ENCODE assay signal across 18 cellular contexts in genomic region chr22:20204281-20204680, GRCh38. TPM values are rescaled to one million over a fixed set of nuclear protein-coding genes. Genes with fewer than 3 reads are reported as not detected.
DNase-seq lines count a peak whose midpoint lies in the region; ATAC-seq, FAIRE-seq and TF ChIP-seq lines count a peak whose summit lies in the region.
"Had no signal": no experiment of that assay in that cellular context is flagged by ENCODE, and none has a peak within 500 bp of the region (broad histone marks: within the 10 kb centered on the region; RNA-seq: fewer than 3 reads in every experiment).

No MANE protein-coding gene starts in this region.

- FAIRE-seq in HepG2 (lab: Jason Lieb, UNC) = no peak
- FAIRE-seq: RCC 7860 had no signal

- POLR2A ChIA-PET in RWPE1 (lab: Yijun Ruan, JAX; ENCODE audit: low non-redundant PET) = interaction anchor here (0.6 kb wide), 1 partner anchor 184 kb away, joined by 3 read pairs; no protein-coding TSS in a partner anchor
- POLR2A ChIA-PET in HepG2 (lab: Yijun Ruan, JAX) = no interaction called here

- CTCF ChIA-PET in RWPE1 (lab: Yijun Ruan, JAX) (no interaction called here), HepG2 (lab: Yijun Ruan, JAX; ENCODE audit: low intra/inter-chr PET ratio, low total read pairs) (no interaction called here)

- H3K27ac ChIP-seq in RWPE1 (peak overlapping the region; percentile 79), HepG2 (ENCODE audit: extremely low read length, insufficient read depth, low read length) (no peak overlapping the region), spleen (peak overlapping the region; percentile 79 to 90 (median 87))
- H3K27ac ChIP-seq: brain microvascular endothelial cell, HL-60 had no signal

- H2AFZ ChIP-seq in HepG2 (ENCODE audit: low read length) = no peak overlapping the region

- H3K4me3 ChIP-seq in HepG2 (replicated peaks in 1 of 3; ENCODE audit: insufficient read depth in 1 of 3, low read depth in 2 of 3, low read length in 3 of 3) (peak overlapping the region in 1 of 3 experiments; percentile 29; a peak in 1 of 6 replicates), spleen (peak overlapping the region in 2 of 8 donors; percentile 33 to 81)

- no peak for TF ChIP-seq EP300 in HepG2 (IDR thresholded peaks at IDR 0.05; ENCODE audit: low read depth in 2 of 2, low read length in 2 of 2)
- no peak for TF ChIP-seq EP300 in HepG2 (CRISPR knock-in tag; IDR thresholded peaks at IDR 0.05; ENCODE audit: borderline replicate concordance)

- WGBS in HepG2 (ENCODE audit: low lambda C conversion rate) = 11% methylated on average over 4 of the region's 8 CpGs
- WGBS in spleen, 5 donors = 52 to 82% (median 71%) methylated on average over 4 to 8 of the region's 8 CpGs

- no peaks in the 10 kb centered on the region for H4K20me1 ChIP-seq in HepG2 (ENCODE audit: insufficient read depth, low read length)

- H3K9ac ChIP-seq in HepG2 (ENCODE audit: insufficient read depth, low read depth, low read length) = no peak overlapping the region

- in situ Hi-C loops in HepG2 (cut with HindIII; ENCODE audit: extremely low pct_ligation_motif_present, low pct_unique_long_range_greater_than_20kb) = no loop called here

- BruUV-seq in HepG2 (replicated peaks; lab: Mats Ljungman, UMichigan) = no TSS peak

- H3K79me2 ChIP-seq in HepG2 (ENCODE audit: insufficient read depth, low read length) = no peaks in the 10 kb centered on the region

- TF ChIP-seq CTCF in RWPE1 (conservative IDR thresholded peaks at IDR 0.05; ENCODE audit: low read depth) (no peak), HepG2 (CRISPR knock-in tag; IDR thresholded peaks at IDR 0.05) (no peak), spleen (IDR thresholded peaks at IDR 0.05 in 8 of 11, conservative IDR thresholded peaks at IDR 0.05 in 3 of 11) (no peak)

- H3K4me1 ChIP-seq in HepG2 (ENCODE audit: insufficient read depth, low read length) (peaks cover 19% of the 10 kb centered on the region), spleen (peaks cover 36 to 78% (median 62%) of the 10 kb centered on the region in 6 donors)

- no peaks in the 10 kb centered on the region for H3K36me3 ChIP-seq in HepG2 (replicated peaks in 1 of 2; ENCODE audit: control insufficient read depth in 1 of 2, insufficient read depth in 2 of 2, low read length in 2 of 2)
- no peaks in the 10 kb centered on the region for H3K36me3 ChIP-seq in spleen
- H3K36me3 ChIP-seq: brain microvascular endothelial cell had no signal

- intact Hi-C loops in HepG2 (cut with micrococcal nuclease; ENCODE audit: unreplicated experiment) (no loop called here), spleen (cut with DNase I; ENCODE audit: low total_unique reads) (no loop called here)

- H3K27me3 ChIP-seq in HepG2 (ENCODE audit: control insufficient read depth in 1 of 2, insufficient read depth in 2 of 2, low read length in 2 of 2) (peaks cover 10 to 90% of the 10 kb centered on the region in 2 experiments; a peak in 4 of 5 replicates), spleen (replicated peaks in 1 of 7) (no peaks in the 10 kb centered on the region)

- no peak for ATAC-seq in HepG2
- no peak for ATAC-seq in HG02571 (IDR thresholded peaks at IDR 0.05; ENCODE audit: unreplicated experiment)
- ATAC-seq: T-cell had no signal

- H3K9me3 ChIP-seq in HepG2 (ENCODE audit: low read length) (no peaks in the 10 kb centered on the region), spleen (no peaks in the 10 kb centered on the region)

- TF ChIP-seq POLR2A in HepG2 (IDR thresholded peaks at IDR 0.05; ENCODE audit: insufficient read depth in 1 of 2, low read depth in 2 of 2, low read length in 2 of 2) (no peak), spleen (IDR thresholded peaks at IDR 0.05) (no peak)

- DNase-seq in NCI-H82 (lab: John Stamatoyannopoulos, UW) (peak; percentile 66), NCI-H82 treated with DMSO at 0.1 percent for 48 hours (lab: John Stamatoyannopoulos, UW; ENCODE audit: unreplicated experiment) (no peak), RWPE1 (ENCODE audit: low spot score) (no peak), HepG2 (ENCODE audit: low spot score) (no peak), spleen (no peak), NCI-H345 treated with DMSO at 0.1 percent for 48 hours (lab: John Stamatoyannopoulos, UW; ENCODE audit: unreplicated experiment) (no peak)
- no peak for DNase-seq in effector CD8-positive, alpha-beta T cell (lab: John Stamatoyannopoulos, UW)
- DNase-seq: activated B cell treated with CpG ODN at 0.5 μM for 24 hours; activated CD8-positive, alpha-beta memory T cell treated with anti-CD3 and anti-CD28 coated beads, Interleukin-2, amount 50 U/mL, for 48 hours; activated naive CD4-positive, alpha-beta T cell treated with anti-CD3 and anti-CD28 coated beads, Interleukin-2, amount 10 ng/mL, durations not matched to agents 7 days and 5 days; brain microvascular endothelial cell; NCI-H1694; NCI-H510A; T-cell had no signal

- no peak for TF ChIP-seq RAD21 in HepG2 (CRISPR knock-in tag; IDR thresholded peaks at IDR 0.05)

- peak overlapping the region; percentile 50 for H3K4me2 ChIP-seq in HepG2 (ENCODE audit: low read depth, low read length)

TF ChIP-seq in HepG2, 621 proteins besides CTCF, POLR2A, EP300 and RAD21 (continues in another document):
- no peak for TF ChIP-seq MLX (CRISPR knock-in tag; IDR thresholded peaks at IDR 0.05)
- no peak for TF ChIP-seq ZNF446 (CRISPR knock-in tag; IDR thresholded peaks at IDR 0.05)
- no peak for TF ChIP-seq KDM1A (CRISPR knock-in tag; IDR thresholded peaks at IDR 0.05)
- TF ChIP-seq ETV5 (CRISPR knock-in tag; IDR thresholded peaks at IDR 0.05; ENCODE audit: borderline replicate concordance) = no peak
- TF ChIP-seq HIC2 (CRISPR knock-in tag; IDR thresholded peaks at IDR 0.05; ENCODE audit: low read depth) = no peak
- no peak for TF ChIP-seq MXD4 (CRISPR knock-in tag; IDR thresholded peaks at IDR 0.05)
- TF ChIP-seq ZNF800 (CRISPR knock-in tag; IDR thresholded peaks at IDR 0.05) = no peak
- TF ChIP-seq SMAD3 (CRISPR knock-in tag; IDR thresholded peaks at IDR 0.05) = no peak

RNA-seq across cellular contexts. Expression of gene CCDC188, which starts 53.4 kb away (rescaled TPM):
- total RNA-seq in HepG2 (2016; rRNA removed; fragmentation: Illumina TruSeq; extraction: Trizol) (not detected in 2 replicates), spleen (1 to 10 TPM in 4 of 7 donors, under 1 TPM in 2, not detected in 1; 0.69 to 7.6 (median 1.8) TPM)
- total RNA-seq in HepG2 (2016; cell fraction: cytosol; rRNA removed; fragmentation: Illumina TruSeq; extraction: Trizol; ENCODE audit: low read depth) = not detected in 2 replicates
- total RNA-seq in HepG2 (2016; cell fraction: insoluble cytoplasmic fraction; rRNA removed; fragmentation: Illumina TruSeq; extraction: Trizol) = not detected in 2 replicates
- total RNA-seq in HepG2 (2016; cell fraction: membrane; rRNA removed; fragmentation: Illumina TruSeq; extraction: Trizol) = not detected in 2 replicates
- not detected in 2 replicates for total RNA-seq in HepG2 (2016; cell fraction: nucleus; rRNA removed; fragmentation: Illumina TruSeq; extraction: Trizol)
- polyA plus RNA-seq in HepG2 (2011; rRNA removed) (not detected in 2 replicates), spleen (1 to 10 TPM in 2 of 3 donors, under 1 TPM in 1; 0.29 to 6.1 (median 1.7) TPM)
- polyA plus RNA-seq in HepG2 (2011; cell fraction: cytosol; rRNA removed) = not detected in 2 replicates
- polyA plus RNA-seq in HepG2 (2011; cell fraction: nucleus; rRNA removed) = not detected in 2 replicates
- not detected in 2 replicates for polyA plus RNA-seq in HepG2 (2012)
- polyA plus RNA-seq in HepG2 (2016; cell fraction: cytosol; fragmentation: Illumina TruSeq; extraction: Trizol; ENCODE audit: low read depth) = not detected in 2 replicates
- polyA plus RNA-seq in HepG2 (2016; cell fraction: insoluble cytoplasmic fraction; fragmentation: Illumina TruSeq; extraction: Trizol; ENCODE audit: low read depth) = not detected in 2 replicates
- not detected in 2 replicates for polyA plus RNA-seq in HepG2 (2016; cell fraction: membrane; fragmentation: Illumina TruSeq; extraction: Trizol; ENCODE audit: low read depth)
- polyA plus RNA-seq in HepG2 (2016; cell fraction: nucleus; fragmentation: Illumina TruSeq; extraction: Trizol; ENCODE audit: insufficient read depth, low read depth) = not detected in 2 replicates
- not detected in 2 replicates for polyA minus RNA-seq in HepG2 (2011; rRNA and poly(A)+ RNA removed; ENCODE audit: low replicate concordance)
- polyA minus RNA-seq in HepG2 (2011; cell fraction: cytosol; rRNA and poly(A)+ RNA removed) = not detected in 2 replicates
- not detected in 2 replicates for polyA minus RNA-seq in HepG2 (2011; cell fraction: nucleus; rRNA and poly(A)+ RNA removed)
- total RNA-seq: A172, activated B cell treated with CpG ODN at 0.5 μM for 24 hours had no signal
